Comparison of ENCODE assay signal across 1 cellular context in genomic region chr16:2500937-2501750, GRCh38.
TF ChIP-seq lines count a peak whose summit lies in the region.

No MANE protein-coding gene starts in this region.

TF ChIP-seq in HepG2, 621 proteins besides CTCF, POLR2A, EP300 and RAD21 (continues in another document):
- TF ChIP-seq KDM3A (CRISPR knock-in tag; IDR thresholded peaks at IDR 0.05; ENCODE audit: low read depth) = peak; percentile 60; the same call in 1 of the 2 replicates
- no peak for TF ChIP-seq RFXANK (CRISPR knock-in tag; IDR thresholded peaks at IDR 0.05)
- peak; percentile 48; the same call in 1 of the 2 replicates for TF ChIP-seq ZFX (CRISPR knock-in tag; IDR thresholded peaks at IDR 0.05; ENCODE audit: low read depth)
- TF ChIP-seq AKAP8 (CRISPR knock-in tag; IDR thresholded peaks at IDR 0.05) = peak; percentile 44; the same call in 1 of the 2 replicates
- TF ChIP-seq LBX2 (CRISPR knock-in tag; IDR thresholded peaks at IDR 0.05; ENCODE audit: borderline replicate concordance) = no peak
- 0 out of 2 replicates have a peak, but pooled peaks have one; percentile 55 for TF ChIP-seq NCOA1 (CRISPR knock-in tag; IDR thresholded peaks at IDR 0.05)
- no peak for TF ChIP-seq EHMT2 (IDR thresholded peaks at IDR 0.05; ENCODE audit: borderline replicate concordance, low read depth, low read length)
- no peak for TF ChIP-seq ZNF318 (CRISPR knock-in tag; IDR thresholded peaks at IDR 0.05)
- TF ChIP-seq HCFC1 (IDR thresholded peaks at IDR 0.05; ENCODE audit: low read depth, low read length) = no peak
- TF ChIP-seq KDM2A (CRISPR knock-in tag; IDR thresholded peaks at IDR 0.05; ENCODE audit: borderline replicate concordance, low read depth) = peak; percentile 86
- TF ChIP-seq ZNF501 (CRISPR knock-in tag; IDR thresholded peaks at IDR 0.05) = 0 out of 2 replicates have a peak, but pooled peaks have one; percentile 25
- TF ChIP-seq JUND (CRISPR knock-in tag; IDR thresholded peaks at IDR 0.05) = no peak
- TF ChIP-seq SMARCE1 (IDR thresholded peaks at IDR 0.05; ENCODE audit: borderline replicate concordance) = no peak
- peak; percentile 49 for TF ChIP-seq AGO2 (optimal IDR thresholded peaks at IDR 0.05; ENCODE audit: low read depth, low read length)
- TF ChIP-seq TCF7 (IDR thresholded peaks at IDR 0.05; ENCODE audit: low read depth) = no peak
- TF ChIP-seq ZSCAN21 (CRISPR knock-in tag; IDR thresholded peaks at IDR 0.05; ENCODE audit: borderline replicate concordance) = no peak
- peak; percentile 60 for TF ChIP-seq HDAC1 (CRISPR knock-in tag; IDR thresholded peaks at IDR 0.05)
- 0 out of 2 replicates have a peak, but pooled peaks have one; percentile 58 for TF ChIP-seq ZNF546 (CRISPR knock-in tag; conservative IDR thresholded peaks at IDR 0.05)
- 0 out of 2 replicates have a peak, but pooled peaks have one; percentile 13 for TF ChIP-seq CHD2 (IDR thresholded peaks at IDR 0.05; ENCODE audit: low read depth, low read length)
- TF ChIP-seq TEAD3 (CRISPR knock-in tag; optimal IDR thresholded peaks at IDR 0.05; ENCODE audit: borderline replicate concordance) = peak; percentile 53
- TF ChIP-seq ZBTB7A (CRISPR knock-in tag; IDR thresholded peaks at IDR 0.05) = peak; percentile 81; the same call in 1 of the 2 replicates
- no peak for TF ChIP-seq ETS1 (CRISPR knock-in tag; IDR thresholded peaks at IDR 0.05)
- no peak for TF ChIP-seq DMTF1 (CRISPR knock-in tag; IDR thresholded peaks at IDR 0.05)
- TF ChIP-seq ZBTB42 (CRISPR knock-in tag; IDR thresholded peaks at IDR 0.05) = 0 out of 2 replicates have a peak, but pooled peaks have one; percentile 38
- no peak for TF ChIP-seq ZZZ3 (CRISPR knock-in tag; IDR thresholded peaks at IDR 0.05; ENCODE audit: borderline replicate concordance)
- TF ChIP-seq ZBTB33 (CRISPR knock-in tag; IDR thresholded peaks at IDR 0.05) = peak; percentile 60
- 0 out of 2 replicates have a peak, but pooled peaks have one; percentile 6 for TF ChIP-seq SMAD1 (CRISPR knock-in tag; IDR thresholded peaks at IDR 0.05; ENCODE audit: borderline replicate concordance, low read depth)
- TF ChIP-seq SNRNP70 (IDR thresholded peaks at IDR 0.05; ENCODE audit: low read depth, low read length) = no peak
- 0 out of 2 replicates have a peak, but pooled peaks have one; percentile 70 for TF ChIP-seq HNRNPL (IDR thresholded peaks at IDR 0.05; ENCODE audit: low read depth, low read length)
- peak; percentile 72 for TF ChIP-seq PATZ1 (CRISPR knock-in tag; IDR thresholded peaks at IDR 0.05)
- TF ChIP-seq ZNF552 (CRISPR knock-in tag; IDR thresholded peaks at IDR 0.05; ENCODE audit: borderline replicate concordance) = 0 out of 2 replicates have a peak, but pooled peaks have one; percentile 23
- TF ChIP-seq SMAD3 (CRISPR knock-in tag; IDR thresholded peaks at IDR 0.05) = peak; percentile 54; the same call in 1 of the 2 replicates
- TF ChIP-seq ZNF713 (CRISPR knock-in tag; IDR thresholded peaks at IDR 0.05) = no peak
- no peak for TF ChIP-seq LCORL (IDR thresholded peaks at IDR 0.05)
- peak; percentile 74 for TF ChIP-seq LCORL (CRISPR knock-in tag; IDR thresholded peaks at IDR 0.05)
- TF ChIP-seq ARID4A (CRISPR knock-in tag; IDR thresholded peaks at IDR 0.05; ENCODE audit: borderline replicate concordance) = peak; percentile 74; the same call in 1 of the 2 replicates
- 0 out of 2 replicates have a peak, but pooled peaks have one; percentile 43 for TF ChIP-seq ZNF619 (CRISPR knock-in tag; IDR thresholded peaks at IDR 0.05)
- TF ChIP-seq SMC3 (IDR thresholded peaks at IDR 0.05; ENCODE audit: low read length) = peak; percentile 61; the same call in 1 of the 2 replicates
- TF ChIP-seq SPEN (CRISPR knock-in tag; IDR thresholded peaks at IDR 0.05; ENCODE audit: low read depth) = peak; percentile 48; the same call in 1 of the 2 replicates
- TF ChIP-seq GABPB1 (CRISPR knock-in tag; IDR thresholded peaks at IDR 0.05) = peak; percentile 57; the same call in 1 of the 2 replicates
- no peak for TF ChIP-seq DNMT3B (CRISPR knock-in tag; conservative IDR thresholded peaks at IDR 0.05)
